1 cellular context compared by ENCODE assay signal in genomic region chr15:78979456-78980320, GRCh38.
TF ChIP-seq lines count a peak whose summit lies in the region.

No MANE protein-coding gene starts in this region.

TF ChIP-seq in K562, 482 proteins besides CTCF, POLR2A, EP300 and RAD21 (continued from another document and continues in another):
- TF ChIP-seq CHAMP1 (IDR thresholded peaks at IDR 0.05) = no peak
- peak; percentile 89 for TF ChIP-seq L3MBTL2 (IDR thresholded peaks at IDR 0.05)
- TF ChIP-seq NFRKB (IDR thresholded peaks at IDR 0.05; ENCODE audit: low read depth) = no peak
- no peak for TF ChIP-seq SAP30 (IDR thresholded peaks at IDR 0.05; ENCODE audit: borderline replicate concordance, insufficient read depth, low read depth, low read length, poor library complexity, severe bottlenecking)
- TF ChIP-seq TARDBP (IDR thresholded peaks at IDR 0.05) = no peak
- no peak for TF ChIP-seq FOXK2 (conservative IDR thresholded peaks at IDR 0.05 in 1 of 2, IDR thresholded peaks at IDR 0.05 in 1 of 2; ENCODE audit: low read depth in 2 of 2)
- peak; percentile 87 for TF ChIP-seq MAX (CRISPR knock-in tag; IDR thresholded peaks at IDR 0.05)
- TF ChIP-seq NFIC (IDR thresholded peaks at IDR 0.05) = peak; percentile 91
- TF ChIP-seq CHD1 (IDR thresholded peaks at IDR 0.05; ENCODE audit: low read length) = no peak
- no peak for TF ChIP-seq CBX3 (IDR thresholded peaks at IDR 0.05; ENCODE audit: borderline replicate concordance in 1 of 2, low read length in 2 of 2)
- TF ChIP-seq SMARCC2 (IDR thresholded peaks at IDR 0.05; ENCODE audit: low read depth) = no peak
- no peak for TF ChIP-seq TRIM24 (IDR thresholded peaks at IDR 0.05)
- no peak for TF ChIP-seq ZC3H4 (CRISPR knock-in tag; IDR thresholded peaks at IDR 0.05; ENCODE audit: borderline replicate concordance)
- no peak for TF ChIP-seq ARID2 (IDR thresholded peaks at IDR 0.05)
- TF ChIP-seq HNRNPL (IDR thresholded peaks at IDR 0.05; ENCODE audit: low read depth, low read length) = no peak
- no peak for TF ChIP-seq KLF16 (IDR thresholded peaks at IDR 0.05)
- no peak for TF ChIP-seq PCBP2 (IDR thresholded peaks at IDR 0.05; ENCODE audit: low read depth, low read length, poor library complexity, severe bottlenecking)
- no peak for TF ChIP-seq MYBL2 (IDR thresholded peaks at IDR 0.05; ENCODE audit: low read depth)
- TF ChIP-seq MYBL2 (CRISPR knock-in tag; IDR thresholded peaks at IDR 0.05; ENCODE audit: borderline replicate concordance) = no peak
- TF ChIP-seq NR2C2 (CRISPR knock-in tag; IDR thresholded peaks at IDR 0.05) = no peak
- no peak for TF ChIP-seq NR2C2 (tag; IDR thresholded peaks at IDR 0.05)
- no peak for TF ChIP-seq ZNF717 (CRISPR knock-in tag; IDR thresholded peaks at IDR 0.05)
- TF ChIP-seq ZNF780A (CRISPR knock-in tag; IDR thresholded peaks at IDR 0.05) = no peak
- TF ChIP-seq RB1 (IDR thresholded peaks at IDR 0.05; ENCODE audit: low read depth) = peak; percentile 24; the same call in 1 of the 2 replicates
- no peak for TF ChIP-seq ID3 (CRISPR knock-in tag; IDR thresholded peaks at IDR 0.05)
- TF ChIP-seq ID3 (tag; IDR thresholded peaks at IDR 0.05) = 0 out of 2 replicates have a peak, but pooled peaks have one; percentile 41
- no peak for TF ChIP-seq ZBTB8A (IDR thresholded peaks at IDR 0.05; ENCODE audit: partially characterized antibody)
- TF ChIP-seq ETV1 (tag; conservative IDR thresholded peaks at IDR 0.05; ENCODE audit: low read depth) = peak; percentile 45
- TF ChIP-seq NFIX (CRISPR knock-in tag; IDR thresholded peaks at IDR 0.05; ENCODE audit: low read depth) = no peak
- peak; percentile 66 to 75; a peak in 3 of 4 replicates for TF ChIP-seq MNT (conservative IDR thresholded peaks at IDR 0.05)
- TF ChIP-seq TAF1 (IDR thresholded peaks at IDR 0.05; ENCODE audit: control insufficient read depth, extremely low read depth, insufficient read depth, low read length, severe bottlenecking) = no peak
- no peak for TF ChIP-seq MAFK (IDR thresholded peaks at IDR 0.05; ENCODE audit: low read length)
- no peak for TF ChIP-seq ZNF212 (CRISPR knock-in tag; IDR thresholded peaks at IDR 0.05)
- no peak for TF ChIP-seq RUNX1 (IDR thresholded peaks at IDR 0.05; ENCODE audit: low read depth)
- no peak for TF ChIP-seq GTF2F1 (IDR thresholded peaks at IDR 0.05; ENCODE audit: low read depth, low read length)
- no peak for TF ChIP-seq NR4A1 (CRISPR knock-in tag; IDR thresholded peaks at IDR 0.05)
- no peak for TF ChIP-seq NR4A1 (tag; IDR thresholded peaks at IDR 0.05)
- TF ChIP-seq USF2 (CRISPR knock-in tag; IDR thresholded peaks at IDR 0.05) = 0 out of 2 replicates have a peak, but pooled peaks have one; percentile 4
- 0 out of 2 replicates have a peak, but pooled peaks have one; percentile 30 for TF ChIP-seq CC2D1A (IDR thresholded peaks at IDR 0.05)
- TF ChIP-seq MED1 (CRISPR knock-in tag; IDR thresholded peaks at IDR 0.05; ENCODE audit: borderline replicate concordance) = no peak
- TF ChIP-seq MEF2A (IDR thresholded peaks at IDR 0.05; ENCODE audit: control insufficient read depth, low read depth, low read length) = no peak
- TF ChIP-seq BRCA1 (IDR thresholded peaks at IDR 0.05) = no peak
- no peak for TF ChIP-seq BRCA1 (CRISPR knock-in tag; IDR thresholded peaks at IDR 0.05)
- no peak for TF ChIP-seq ZNF146 (CRISPR knock-in tag; IDR thresholded peaks at IDR 0.05; ENCODE audit: unreplicated experiment)
- TF ChIP-seq GTF3C2 (IDR thresholded peaks at IDR 0.05; ENCODE audit: borderline replicate concordance, extremely low read depth, insufficient read length) = no peak
- TF ChIP-seq ZNF277 (CRISPR knock-in tag; IDR thresholded peaks at IDR 0.05; ENCODE audit: borderline replicate concordance) = no peak
- no peak for TF ChIP-seq TRIM25 (IDR thresholded peaks at IDR 0.05; ENCODE audit: borderline replicate concordance)
- TF ChIP-seq CREB3 (tag; conservative IDR thresholded peaks at IDR 0.05; ENCODE audit: low read depth) = no peak
- TF ChIP-seq ZNF57 (CRISPR knock-in tag; IDR thresholded peaks at IDR 0.05) = no peak
- no peak for TF ChIP-seq NONO (IDR thresholded peaks at IDR 0.05; ENCODE audit: low read depth in 2 of 2, low read length in 1 of 2)
- TF ChIP-seq HDAC8 (tag; IDR thresholded peaks at IDR 0.05) = no peak
- no peak for TF ChIP-seq RBM14 (IDR thresholded peaks at IDR 0.05; ENCODE audit: borderline replicate concordance, insufficient read depth, low read depth, low read length)
- peak; percentile 42; the same call in 1 of the 2 replicates for TF ChIP-seq TFAP4 (CRISPR knock-in tag; IDR thresholded peaks at IDR 0.05; ENCODE audit: borderline replicate concordance)
- 0 out of 2 replicates have a peak, but pooled peaks have one; percentile 44 for TF ChIP-seq ATF7 (IDR thresholded peaks at IDR 0.05)
- peak in 1 of 2 experiments; percentile 51 for TF ChIP-seq E2F6 (IDR thresholded peaks at IDR 0.05; ENCODE audit: borderline replicate concordance in 1 of 2, extremely low read depth in 1 of 2, insufficient read depth in 1 of 2, insufficient read length in 1 of 2, low read depth in 1 of 2, low read length in 1 of 2, poor library complexity in 1 of 2, severe bottlenecking in 1 of 2)
- no peak for TF ChIP-seq KLF6 (CRISPR knock-in tag; IDR thresholded peaks at IDR 0.05; ENCODE audit: borderline replicate concordance)
- no peak for TF ChIP-seq MAFF (IDR thresholded peaks at IDR 0.05; ENCODE audit: low read length)
- TF ChIP-seq TEAD4 (IDR thresholded peaks at IDR 0.05; ENCODE audit: low read length) = no peak
- peak; percentile 48; the same call in 1 of the 2 replicates for TF ChIP-seq TEAD4 (CRISPR knock-in tag; IDR thresholded peaks at IDR 0.05; ENCODE audit: borderline replicate concordance)
